In genomic region chr15:45448066-45448510, GRCh38 we compare ENCODE assay signal across 1 cellular context.
TF ChIP-seq lines count a peak whose summit lies in the region.

No MANE protein-coding gene starts in this region.

TF ChIP-seq in IMR-90, 13 proteins besides CTCF, POLR2A, EP300 and RAD21:
- TF ChIP-seq MAZ (IDR thresholded peaks at IDR 0.05; ENCODE audit: borderline replicate concordance, low read depth, low read length) (peak; percentile 59), CEBPB (IDR thresholded peaks at IDR 0.05; ENCODE audit: low read depth, low read length) (peak; percentile 69), USF2 (IDR thresholded peaks at IDR 0.05; ENCODE audit: low read depth, low read length) (no peak), FOS (IDR thresholded peaks at IDR 0.05; ENCODE audit: low read depth, low read length) (peak; percentile 67; the same call in 1 of the 2 replicates)
